Comparison of ENCODE assay signal across 11 cellular contexts in genomic region chr5:141485305-141486055, GRCh38. TPM values are rescaled to one million over a fixed set of nuclear protein-coding genes. Genes with fewer than 3 reads are reported as not detected.
A peak's percentile ranks its signal among the peaks of the same experiment; 100 is the strongest.
DNase-seq lines count a peak whose midpoint lies in the region; ATAC-seq, FAIRE-seq and TF ChIP-seq lines count a peak whose summit lies in the region.
"Had no signal": no experiment of that assay in that cellular context is flagged by ENCODE, and none has a peak within 500 bp of the region (broad histone marks: within the 10 kb centered on the region; RNA-seq: fewer than 3 reads in every experiment).

No MANE protein-coding gene starts in this region.

- H3K9me2 ChIP-seq in SU-DHL-6 (replicated peaks; ENCODE audit: insufficient read depth, low read length) = no peaks in the 10 kb centered on the region

- no peaks in the 10 kb centered on the region for H3K27me3 ChIP-seq in SU-DHL-6 (ENCODE audit: low read length)
- no peaks in the 10 kb centered on the region for H3K27me3 ChIP-seq in rectal smooth muscle tissue (ENCODE audit: control insufficient read depth, insufficient read depth, low read length)

- H3K4me3 ChIP-seq in SU-DHL-6 (ENCODE audit: insufficient read depth, low read length, poor library complexity, severe bottlenecking) = peak overlapping the region; percentile 45
- peak overlapping the region; percentile 58 for H3K4me3 ChIP-seq in rectal smooth muscle tissue (ENCODE audit: low read length)

- H3K4me2 ChIP-seq in SU-DHL-6 (ENCODE audit: low read depth, low read length, poor library complexity, severe bottlenecking) = peak overlapping the region; percentile 72

- H4K20me1 ChIP-seq in SU-DHL-6 (ENCODE audit: low read depth, low read length) = no peaks in the 10 kb centered on the region

- H3K27ac ChIP-seq in SU-DHL-6 (ENCODE audit: low read depth, low read length) (no peak overlapping the region), rectal smooth muscle tissue (ENCODE audit: low read depth, low read length) (no peak overlapping the region)

- intact Hi-C loops in left ventricle myocardium superior (cut with micrococcal nuclease) = no loop called here

- H3F3A ChIP-seq in SU-DHL-6 (ENCODE audit: insufficient read depth) = no peaks in the 10 kb centered on the region; the same call in 1 of the 2 replicates

- H3K9ac ChIP-seq in SU-DHL-6 (ENCODE audit: low read length) (peak overlapping the region; percentile 42), rectal smooth muscle tissue (ENCODE audit: low read length) (no peak overlapping the region)

- peak; percentile 20 for ATAC-seq in left ventricle myocardium superior
- no peak for ATAC-seq in HG03457 (IDR thresholded peaks at IDR 0.05; ENCODE audit: unreplicated experiment)

- H2AFZ ChIP-seq in SU-DHL-6 (ENCODE audit: low read depth, low read length, severe bottlenecking) = peak overlapping the region; percentile 28

- no peak for TF ChIP-seq CTCF in SU-DHL-6 (IDR thresholded peaks at IDR 0.05; ENCODE audit: insufficient read depth, low read length, poor library complexity, severe bottlenecking)

- peaks cover 15% of the 10 kb centered on the region for H3K4me1 ChIP-seq in rectal smooth muscle tissue (ENCODE audit: control insufficient read depth, insufficient read depth, low read length)

- peak; percentile 17 for DNase-seq in NCI-H1092 (lab: John Stamatoyannopoulos, UW)
- no peak for DNase-seq in NCI-H1092 treated with DMSO at 0.1 percent for 48 hours (lab: John Stamatoyannopoulos, UW)
- no peak for DNase-seq in left ventricle myocardium superior
- DNase-seq in HTR-8/SVneo (ENCODE audit: insufficient read length, low spot score) = no peak
- DNase-seq in NCI-H1694 treated with DMSO at 0.1 percent for 48 hours (lab: John Stamatoyannopoulos, UW) = no peak
- DNase-seq: activated naive CD4-positive, alpha-beta T cell treated with anti-CD3 and anti-CD28 coated beads, Interleukin-2, amount 50 U/mL, for 16 hours had no signal

- peaks cover 67% of the 10 kb centered on the region for H3K79me2 ChIP-seq in SU-DHL-6 (ENCODE audit: insufficient read depth, low read length)

- no peaks in the 10 kb centered on the region for H3K9me3 ChIP-seq in SU-DHL-6 (ENCODE audit: insufficient read depth, low read length)

- no peaks in the 10 kb centered on the region for H3K36me3 ChIP-seq in SU-DHL-6 (ENCODE audit: low read length)
- H3K36me3 ChIP-seq in rectal smooth muscle tissue (ENCODE audit: control insufficient read depth, insufficient read depth, low read length) = no peaks in the 10 kb centered on the region

- no peak for FAIRE-seq in HTR-8/SVneo (lab: Jason Lieb, UNC)
- FAIRE-seq: islet of Langerhans had no signal

RNA-seq across cellular contexts. Expression of gene PCDHGC4, which starts 0.7 kb away (rescaled TPM):
- 2.5 TPM for total RNA-seq in left ventricle myocardium superior
- total RNA-seq: A172 had no signal

RNA-seq across cellular contexts. Expression of gene PCDHGC5, which starts 3.4 kb away (rescaled TPM):
- total RNA-seq in left ventricle myocardium superior = 3.2 TPM

RNA-seq across cellular contexts. Expression of gene PCDHGC3, which starts 9.7 kb away (rescaled TPM):
- 13.4 TPM for total RNA-seq in left ventricle myocardium superior

RNA-seq across cellular contexts. Expression of gene PCDHGA12, which starts 55.2 kb away (rescaled TPM):
- 5.1 TPM for total RNA-seq in left ventricle myocardium superior
- total RNA-seq: A172 had no signal
